In the genomic region with DNA sequence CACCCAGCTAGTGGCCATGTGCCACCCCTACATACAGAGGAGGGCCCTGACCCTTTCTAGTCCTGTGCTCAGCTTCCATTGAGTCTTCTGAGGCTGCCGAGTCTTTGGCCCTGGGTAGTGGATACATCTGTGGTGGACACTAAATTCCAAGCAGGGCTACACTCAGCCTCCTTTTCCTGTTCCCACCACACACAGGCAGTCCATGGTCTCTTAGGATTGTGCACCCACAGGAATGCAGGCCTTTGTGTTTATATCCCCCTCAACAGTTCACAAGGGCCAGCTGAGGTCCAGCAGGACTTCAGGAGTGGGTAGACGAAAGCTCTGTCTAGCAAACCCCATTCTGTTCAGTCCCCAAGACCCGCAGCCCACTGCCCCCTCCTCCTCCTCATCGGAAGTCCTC, we compare ENCODE assay signal across 14 cellular contexts.
DNase-seq lines count a peak whose midpoint lies in the region; ATAC-seq, FAIRE-seq and TF ChIP-seq lines count a peak whose summit lies in the region.
"Had no signal": no experiment of that assay in that cellular context is flagged by ENCODE, and none has a peak within 500 bp of the region (broad histone marks: within the 10 kb centered on the region; RNA-seq: fewer than 3 reads in every experiment).

No MANE protein-coding gene starts in this region.

- no peaks in the 10 kb centered on the region for H3K27me3 ChIP-seq in left ventricle myocardium inferior (ENCODE audit: low read depth)
- H3K27me3 ChIP-seq in heart right ventricle: no peaks in the 10 kb centered on the region

- H3K27me3 Mint-ChIP-seq in activated B cell treated with CpG ODN at 0.5 μM for 24 hours: no peaks in the 10 kb centered on the region

- POLR2A ChIA-PET in activated B cell treated with CpG ODN at 0.5 μM for 24 hours (lab: Charles Lee): interaction anchor here (0.6 to 5.0 kb wide), 10 partner anchors 17 to 565 kb away, joined by 3 to 26 read pairs (median 4); no protein-coding TSS in a partner anchor

- no peak for FAIRE-seq in urothelium cell line (lab: Jason Lieb, UNC)
- FAIRE-seq: K562 had no signal

- peaks cover 27% of the 10 kb centered on the region for H3K36me3 Mint-ChIP-seq in activated B cell treated with CpG ODN at 0.5 μM for 24 hours (ENCODE audit: low read depth)
- H3K36me3 Mint-ChIP-seq: natural killer cell had no signal

- peaks cover 81% of the 10 kb centered on the region for H3K4me1 ChIP-seq in left ventricle myocardium inferior
- H3K4me1 ChIP-seq in heart right ventricle: peaks cover 14 to 76% (median 51%) of the 10 kb centered on the region in 9 donors

- H3K36me3 ChIP-seq in left ventricle myocardium inferior (peaks cover 9% of the 10 kb centered on the region), heart right ventricle (peaks cover 0 to 20% (median 0%) of the 10 kb centered on the region in 9 donors)

- CTCF ChIA-PET in activated B cell treated with CpG ODN at 0.5 μM for 24 hours (lab: Charles Lee): interaction anchor here (1.0 to 2.7 kb wide), 3 partner anchors 127 to 221 kb away, joined by 3 to 13 read pairs (median 4); no protein-coding TSS in a partner anchor

- H3K4me3 Mint-ChIP-seq in activated B cell treated with CpG ODN at 0.5 μM for 24 hours: peak overlapping the region; percentile 56
- H3K4me3 Mint-ChIP-seq: natural killer cell had no signal

- no peak for DNase-seq in left ventricle myocardium inferior
- no peak for DNase-seq in heart right ventricle
- DNase-seq in activated B cell treated with CpG ODN at 0.5 μM for 24 hours: no peak
- DNase-seq in foreskin melanocyte: peak; percentile 40
- DNase-seq in urothelium cell line (ENCODE audit: low spot score): peak; percentile 20
- DNase-seq in SK-N-DZ (ENCODE audit: low spot score): no peak
- no peak for DNase-seq in NCI-H2029 (lab: John Stamatoyannopoulos, UW)
- DNase-seq: cerebellar nuclear complex; hippocampal formation; natural killer cell; NCI-H69; stimulated activated CD4-positive, alpha-beta T cell treated with anti-CD3 and anti-CD28 coated beads, Interleukin-4, amount 100 ng/mL, for 4 hours had no signal

- TF ChIP-seq CTCF in left ventricle myocardium inferior (IDR thresholded peaks at IDR 0.05; ENCODE audit: borderline replicate concordance) (no peak), heart right ventricle (IDR thresholded peaks at IDR 0.05) (no peak), activated B cell treated with CpG ODN at 0.5 μM for 24 hours (IDR thresholded peaks at IDR 0.05) (no peak)

- intact Hi-C loops in left ventricle myocardium inferior (cut with micrococcal nuclease) (no loop called here), heart right ventricle (cut with DNase I) (loop anchor here in 8 of 10 donors (5.0 to 10.0 kb wide), 8 partner anchors 107 to 979 kb away; a partner anchor contains a TSS), activated B cell treated with CpG ODN at 0.5 μM for 24 hours (cut with micrococcal nuclease) (loop anchor here (1.0 to 10.0 kb wide), 6 partner anchors 10 to 1071 kb away; a partner anchor contains a TSS)

- 50 to 56% methylated on average over 4 of the region's 4 CpGs for WGBS in heart right ventricle, 2 donors

- peak overlapping the region; percentile 47 for H3K27ac ChIP-seq in left ventricle myocardium inferior (replicated peaks)
- peak overlapping the region in 4 of 10 donors; percentile 3 to 52 (median 22) for H3K27ac ChIP-seq in heart right ventricle

- peak overlapping the region; percentile 92 for H3K27ac Mint-ChIP-seq in activated B cell treated with CpG ODN at 0.5 μM for 24 hours

- H3K4me1 Mint-ChIP-seq in activated B cell treated with CpG ODN at 0.5 μM for 24 hours: peaks cover 76% of the 10 kb centered on the region

- H3K9me3 Mint-ChIP-seq in activated B cell treated with CpG ODN at 0.5 μM for 24 hours: no peaks in the 10 kb centered on the region
- H3K9me3 Mint-ChIP-seq: natural killer cell had no signal

- ATAC-seq in heart right ventricle (no peak), activated B cell treated with CpG ODN at 0.5 μM for 24 hours (ENCODE audit: low read depth) (no peak), HG02938 (IDR thresholded peaks at IDR 0.05; ENCODE audit: unreplicated experiment) (no peak)
- ATAC-seq: K562, natural killer cell had no signal

- H3K4me3 ChIP-seq in left ventricle myocardium inferior: no peak overlapping the region
- H3K4me3 ChIP-seq in heart right ventricle: no peak overlapping the region
- H3K4me3 ChIP-seq: K562 had no signal

- H3K9me3 ChIP-seq in left ventricle myocardium inferior (replicated peaks) (no peaks in the 10 kb centered on the region), heart right ventricle (no peaks in the 10 kb centered on the region)

Comparison
In these comparisons a context has a peak if more than half of its experiments do, and no peak if none do; other contexts are left out.
1. DNase-seq: peak in foreskin melanocyte (single experiment) and urothelium cell line (single experiment); none in left ventricle myocardium inferior (single experiment), heart right ventricle (0 of 2), activated B cell treated with CpG ODN at 0.5 μM for 24 hours (single experiment), SK-N-DZ (single experiment) and NCI-H2029 (single experiment).